1 cellular context compared by ENCODE assay signal in genomic region chr1:108961752-108962486, GRCh38.
TF ChIP-seq lines count a peak whose summit lies in the region.

No MANE protein-coding gene starts in this region.

TF ChIP-seq in H1, 55 proteins besides CTCF, POLR2A, EP300 and RAD21 (continued from another document):
- TF ChIP-seq CHD7 (IDR thresholded peaks at IDR 0.05; ENCODE audit: insufficient replicate concordance, low read length) = no peak
- no peak for TF ChIP-seq CREB1 (IDR thresholded peaks at IDR 0.05)
- no peak for TF ChIP-seq SIN3A (conservative IDR thresholded peaks at IDR 0.05 in 1 of 2, IDR thresholded peaks at IDR 0.05 in 1 of 2; ENCODE audit: low read depth in 1 of 2, low read length in 2 of 2)
TF ChIP-seq in H1: peak in this region for 0.
